Comparison of ENCODE assay signal across 26 cellular contexts in the genomic region with DNA sequence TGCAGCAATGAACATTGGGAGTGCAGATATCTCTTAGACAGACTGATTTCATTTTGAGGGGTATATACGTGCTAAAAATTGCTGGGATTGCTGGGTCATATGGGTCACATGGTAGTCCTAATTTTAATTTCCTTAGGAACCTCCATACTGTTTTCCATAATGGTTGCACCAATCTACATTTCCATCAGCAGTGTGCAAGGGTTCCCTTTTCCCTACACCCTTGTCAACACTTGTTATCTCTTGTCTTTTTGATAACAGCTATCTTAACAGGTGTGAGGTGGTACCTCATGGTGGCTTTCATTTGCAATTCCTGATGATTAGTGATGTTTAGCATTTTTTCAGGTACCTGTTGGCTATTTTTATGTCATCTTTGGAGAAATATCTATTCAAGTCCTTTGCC. TPM values are rescaled to one million over a fixed set of nuclear protein-coding genes. Genes with fewer than 3 reads are reported as not detected.
A peak's percentile ranks its signal among the peaks of the same experiment; 100 is the strongest.
DNase-seq lines count a peak whose midpoint lies in the region; ATAC-seq, FAIRE-seq and TF ChIP-seq lines count a peak whose summit lies in the region.
"Had no signal": no experiment of that assay in that cellular context is flagged by ENCODE, and none has a peak within 500 bp of the region (broad histone marks: within the 10 kb centered on the region; RNA-seq: fewer than 3 reads in every experiment).

No MANE protein-coding gene starts in this region.

- H3K36me3 Mint-ChIP-seq in activated naive CD8-positive, alpha-beta T cell treated with anti-CD3 and anti-CD28 coated beads, Interleukin-2, amount 50 U/mL, for 24 hours (ENCODE audit: low read depth) = no peaks in the 10 kb centered on the region
- H3K36me3 Mint-ChIP-seq: CD14-positive monocyte; CD4-positive, alpha-beta memory T cell; CD4-positive, CD25-positive, alpha-beta regulatory T cell; CD8-positive, alpha-beta memory T cell had no signal

- peaks cover 86% of the 10 kb centered on the region for H4K20me1 ChIP-seq in HepG2 (ENCODE audit: insufficient read depth, low read length)
- H4K20me1 ChIP-seq: BLaER1 had no signal

- POLR2A ChIA-PET in HepG2 (lab: Yijun Ruan, JAX) = no interaction called here

- no peaks in the 10 kb centered on the region for H3K27me3 Mint-ChIP-seq in activated naive CD8-positive, alpha-beta T cell treated with anti-CD3 and anti-CD28 coated beads, Interleukin-2, amount 50 U/mL, for 24 hours
- H3K27me3 Mint-ChIP-seq: CD4-positive, alpha-beta memory T cell; CD4-positive, CD25-positive, alpha-beta regulatory T cell had no signal

- H3K27ac ChIP-seq in HepG2 (ENCODE audit: extremely low read length, insufficient read depth, low read length) = no peak overlapping the region
- H3K27ac ChIP-seq in right lobe of liver = no peak overlapping the region
- H3K27ac ChIP-seq in mesendoderm (ENCODE audit: low read depth, low read length) = no peak overlapping the region
- H3K27ac ChIP-seq: 22Rv1, BLaER1 had no signal

- TF ChIP-seq CTCF in HepG2 (CRISPR knock-in tag; IDR thresholded peaks at IDR 0.05) = no peak
- no peak for TF ChIP-seq CTCF in right lobe of liver (IDR thresholded peaks at IDR 0.05)

- H3K27me3 ChIP-seq in HepG2 (ENCODE audit: control insufficient read depth in 1 of 2, insufficient read depth in 2 of 2, low read length in 2 of 2) = no peaks in the 10 kb centered on the region
- H3K27me3 ChIP-seq in right lobe of liver = no peaks in the 10 kb centered on the region
- H3K27me3 ChIP-seq in mesendoderm (ENCODE audit: insufficient read depth, low read length, poor library complexity) = no peaks in the 10 kb centered on the region
- H3K27me3 ChIP-seq: BE2C had no signal

- in situ Hi-C loops in HepG2 (cut with HindIII; ENCODE audit: extremely low pct_ligation_motif_present, low pct_unique_long_range_greater_than_20kb) = no loop called here

- H3K23ac ChIP-seq in mesendoderm (ENCODE audit: low read length) = no peak overlapping the region

- H3K9me3 ChIP-seq in HepG2 (ENCODE audit: low read length) = no peaks in the 10 kb centered on the region
- no peaks in the 10 kb centered on the region for H3K9me3 ChIP-seq in right lobe of liver
- H3K9me3 ChIP-seq: BE2C, BLaER1 had no signal

- no peak overlapping the region for H3K4me3 Mint-ChIP-seq in activated naive CD8-positive, alpha-beta T cell treated with anti-CD3 and anti-CD28 coated beads, Interleukin-2, amount 50 U/mL, for 24 hours
- H3K4me3 Mint-ChIP-seq: CD14-positive monocyte; CD4-positive, alpha-beta memory T cell; CD4-positive, CD25-positive, alpha-beta regulatory T cell; CD8-positive, alpha-beta memory T cell had no signal

- peaks cover 51% of the 10 kb centered on the region for H3K4me1 ChIP-seq in HepG2 (ENCODE audit: insufficient read depth, low read length)
- H3K4me1 ChIP-seq in right lobe of liver = no peaks in the 10 kb centered on the region
- no peaks in the 10 kb centered on the region for H3K4me1 ChIP-seq in mesendoderm (ENCODE audit: control insufficient read depth, low read depth, low read length)
- H3K4me1 ChIP-seq: BE2C had no signal

- no peaks in the 10 kb centered on the region for H3K9me3 Mint-ChIP-seq in activated naive CD8-positive, alpha-beta T cell treated with anti-CD3 and anti-CD28 coated beads, Interleukin-2, amount 50 U/mL, for 24 hours
- H3K9me3 Mint-ChIP-seq: CD4-positive, alpha-beta memory T cell; CD4-positive, CD25-positive, alpha-beta regulatory T cell; CD8-positive, alpha-beta memory T cell had no signal

- H2AK5ac ChIP-seq in mesendoderm (ENCODE audit: low read length) = no peak overlapping the region

- DNase-seq in HepG2 (ENCODE audit: low spot score) (no peak), right lobe of liver (no peak), GM19239 (ENCODE audit: insufficient read length, low spot score) (no peak), mesendoderm (peak; percentile 38)
- no peak for DNase-seq in activated naive CD8-positive, alpha-beta T cell treated with anti-CD3 and anti-CD28 coated beads, Interleukin-2, amount 50 U/mL, for 24 hours
- DNase-seq: ACHN; BE2C; C1 segment of cervical spinal cord; CD4-positive, alpha-beta memory T cell; CD4-positive, CD25-positive, alpha-beta regulatory T cell; CD8-positive, alpha-beta memory T cell; COR-L47; DMS 273 treated with DMSO at 0.1 percent for 48 hours; DMS153; DMS53; DMS79; DND-41; EL; GDM1 had no signal

- H2BK120ac ChIP-seq in mesendoderm (ENCODE audit: low read depth, low read length) = no peak overlapping the region

- H3K4me3 ChIP-seq in HepG2 (replicated peaks in 1 of 3; ENCODE audit: insufficient read depth in 1 of 3, low read depth in 2 of 3, low read length in 3 of 3) (no peak overlapping the region), right lobe of liver (no peak overlapping the region), mesendoderm (ENCODE audit: low read length) (no peak overlapping the region)
- H3K4me3 ChIP-seq: BLaER1, GM12878 had no signal

- H4K8ac ChIP-seq in mesendoderm (ENCODE audit: low read depth, low read length) = no peak overlapping the region

- BruUV-seq in HepG2 (replicated peaks; lab: Mats Ljungman, UMichigan) = TSS peak; percentile 17

- H3K18ac ChIP-seq in mesendoderm (ENCODE audit: low read length) = no peak overlapping the region

- no peak overlapping the region for H3K27ac Mint-ChIP-seq in activated naive CD8-positive, alpha-beta T cell treated with anti-CD3 and anti-CD28 coated beads, Interleukin-2, amount 50 U/mL, for 24 hours
- H3K27ac Mint-ChIP-seq: CD14-positive monocyte; CD4-positive, alpha-beta memory T cell; CD4-positive, CD25-positive, alpha-beta regulatory T cell; CD8-positive, alpha-beta memory T cell had no signal

- WGBS in HepG2 (ENCODE audit: low lambda C conversion rate) = 100% methylated on average over 1 of the region's 1 CpG
- WGBS in right lobe of liver (ENCODE audit: insufficient coverage, low coverage, low lambda C conversion rate, missing lambda C conversion rate) = 33% methylated on average over 1 of the region's 1 CpG
- WGBS in mesendoderm (ENCODE audit: extremely low coverage, insufficient coverage, low lambda C conversion rate) = no CpG with 5 or more reads among the region's 1 CpG

- intact Hi-C loops in HepG2 (cut with micrococcal nuclease; ENCODE audit: unreplicated experiment) (no loop called here), right lobe of liver (cut with DNase I) (no loop called here)

- no peak for TF ChIP-seq POLR2A in HepG2 (IDR thresholded peaks at IDR 0.05; ENCODE audit: insufficient read depth in 1 of 2, low read depth in 2 of 2, low read length in 2 of 2)
- no peak for TF ChIP-seq POLR2A in right lobe of liver (IDR thresholded peaks at IDR 0.05)

- no peak for ATAC-seq in HepG2
- ATAC-seq in right lobe of liver = no peak
- no peak for ATAC-seq in activated naive CD8-positive, alpha-beta T cell treated with anti-CD3 and anti-CD28 coated beads, Interleukin-2, amount 50 U/mL, for 24 hours
- ATAC-seq in GM19467 (IDR thresholded peaks at IDR 0.05; ENCODE audit: unreplicated experiment) = no peak
- ATAC-seq: GM12878 had no signal

- H2BK5ac ChIP-seq in mesendoderm (ENCODE audit: low read length) = no peak overlapping the region

- H3K36me3 ChIP-seq in HepG2 (replicated peaks in 1 of 2; ENCODE audit: control insufficient read depth in 1 of 2, insufficient read depth in 2 of 2, low read length in 2 of 2) (peaks cover 2 to 42% of the 10 kb centered on the region in 2 experiments), right lobe of liver (no peaks in the 10 kb centered on the region), mesendoderm (ENCODE audit: control insufficient read depth, insufficient read depth, low read length) (no peaks in the 10 kb centered on the region)
- H3K36me3 ChIP-seq: BE2C, BLaER1 had no signal

- FAIRE-seq in HepG2 (lab: Jason Lieb, UNC) = no peak
- FAIRE-seq in GM19239 (lab: Jason Lieb, UNC) = peak; percentile 71
- FAIRE-seq: GM12878 had no signal

- H3K9ac ChIP-seq in HepG2 (ENCODE audit: insufficient read depth, low read depth, low read length) (no peak overlapping the region), mesendoderm (ENCODE audit: low read length) (no peak overlapping the region)
- H3K9ac ChIP-seq: BLaER1 had no signal

- no peak overlapping the region for H3K4ac ChIP-seq in mesendoderm (ENCODE audit: low read depth, low read length)

- no peak overlapping the region for H2BK15ac ChIP-seq in mesendoderm (replicated peaks; ENCODE audit: low read depth)

- H3K79me2 ChIP-seq in HepG2 (ENCODE audit: insufficient read depth, low read length) = peaks cover 71% of the 10 kb centered on the region
- no peaks in the 10 kb centered on the region for H3K79me2 ChIP-seq in mesendoderm (ENCODE audit: control insufficient read depth, insufficient read depth, low read length)

- CTCF ChIA-PET in HepG2 (lab: Yijun Ruan, JAX; ENCODE audit: low intra/inter-chr PET ratio, low total read pairs) = no interaction called here

- TF ChIP-seq EP300 in HepG2 (IDR thresholded peaks at IDR 0.05; ENCODE audit: low read depth in 2 of 2, low read length in 2 of 2) (no peak), HepG2 (CRISPR knock-in tag; IDR thresholded peaks at IDR 0.05; ENCODE audit: borderline replicate concordance) (no peak)

- H3K56ac ChIP-seq in mesendoderm (ENCODE audit: low read length) = no peak overlapping the region

- no peak overlapping the region for H2AFZ ChIP-seq in HepG2 (ENCODE audit: low read length)

- no peaks in the 10 kb centered on the region for H3K79me1 ChIP-seq in mesendoderm (ENCODE audit: low read length)

- peaks cover 4% of the 10 kb centered on the region for H3K4me1 Mint-ChIP-seq in activated naive CD8-positive, alpha-beta T cell treated with anti-CD3 and anti-CD28 coated beads, Interleukin-2, amount 50 U/mL, for 24 hours
- H3K4me1 Mint-ChIP-seq: CD14-positive monocyte had no signal

- no peak overlapping the region for H4K5ac ChIP-seq in mesendoderm (ENCODE audit: low read length)

- H3K4me2 ChIP-seq in HepG2 (ENCODE audit: low read depth, low read length) (no peak overlapping the region), mesendoderm (ENCODE audit: low read length) (no peak overlapping the region)
- H3K4me2 ChIP-seq: BLaER1 had no signal

- no peak for TF ChIP-seq RAD21 in HepG2 (CRISPR knock-in tag; IDR thresholded peaks at IDR 0.05)

RNA-seq across cellular contexts. Expression of a gene that starts 57.0 kb away (rescaled TPM):
- 805 and 1,799 TPM in 2 replicates for total RNA-seq in HepG2 (2016; rRNA removed; fragmentation: Illumina TruSeq; extraction: Trizol)
- total RNA-seq in HepG2 (2016; cell fraction: cytosol; rRNA removed; fragmentation: Illumina TruSeq; extraction: Trizol; ENCODE audit: low read depth) = 284 and 320 TPM in 2 replicates
- 792 and 1,776 TPM in 2 replicates for total RNA-seq in HepG2 (2016; cell fraction: insoluble cytoplasmic fraction; rRNA removed; fragmentation: Illumina TruSeq; extraction: Trizol)
- 290 and 301 TPM in 2 replicates for total RNA-seq in HepG2 (2016; cell fraction: membrane; rRNA removed; fragmentation: Illumina TruSeq; extraction: Trizol)
- 1,828 and 2,106 TPM in 2 replicates for total RNA-seq in HepG2 (2016; cell fraction: nucleus; rRNA removed; fragmentation: Illumina TruSeq; extraction: Trizol)
- polyA plus RNA-seq in HepG2 (2011; rRNA removed) = 3,263 and 3,554 TPM in 2 replicates
- 2,062 and 3,587 TPM in 2 replicates for polyA plus RNA-seq in HepG2 (2011; cell fraction: cytosol; rRNA removed)
- polyA plus RNA-seq in HepG2 (2011; cell fraction: nucleus; rRNA removed) = 820 and 1,167 TPM in 2 replicates
- 3,341 and 3,897 TPM in 2 replicates for polyA plus RNA-seq in HepG2 (2012)
- 118 and 136 TPM in 2 replicates for polyA plus RNA-seq in HepG2 (2016; cell fraction: cytosol; fragmentation: Illumina TruSeq; extraction: Trizol; ENCODE audit: low read depth)
- 843 and 853 TPM in 2 replicates for polyA plus RNA-seq in HepG2 (2016; cell fraction: insoluble cytoplasmic fraction; fragmentation: Illumina TruSeq; extraction: Trizol; ENCODE audit: low read depth)
- polyA plus RNA-seq in HepG2 (2016; cell fraction: membrane; fragmentation: Illumina TruSeq; extraction: Trizol; ENCODE audit: low read depth) = 164 and 169 TPM in 2 replicates
- 1,823 and 1,891 TPM in 2 replicates for polyA plus RNA-seq in HepG2 (2016; cell fraction: nucleus; fragmentation: Illumina TruSeq; extraction: Trizol; ENCODE audit: insufficient read depth, low read depth)
- 0.72 and 1,012 TPM in 2 replicates for polyA minus RNA-seq in HepG2 (2011; rRNA and poly(A)+ RNA removed; ENCODE audit: low replicate concordance)
- 1,199 and 1,788 TPM in 2 replicates for polyA minus RNA-seq in HepG2 (2011; cell fraction: cytosol; rRNA and poly(A)+ RNA removed)
- 1,194 and 1,668 TPM in 2 replicates for polyA minus RNA-seq in HepG2 (2011; cell fraction: nucleus; rRNA and poly(A)+ RNA removed)
- 1 to 10 TPM in 4 of 6 experiments, under 1 TPM in 2; 0.31 to 6.8 (median 1.8) TPM for total RNA-seq in right lobe of liver
- polyA plus RNA-seq in mesendoderm (2013, experiment 1 of 2) = 16.0 TPM
- 15.7 TPM for polyA plus RNA-seq in mesendoderm (2013, experiment 2 of 2)
- total RNA-seq: A172; CD8-positive, alpha-beta memory T cell had no signal
- polyA plus RNA-seq: AG04450; CD14-positive monocyte; CD8-positive, alpha-beta memory T cell had no signal

Comparison
In these comparisons a context has a peak if more than half of its experiments do, and no peak if none do; other contexts are left out.
1. RNA of a gene that starts 57.0 kb away (total RNA-seq): 284 to 2,106 TPM in HepG2; 0.31 to 6.8 TPM in right lobe of liver; every median in the first group is over 10 times any median in the second.